Comparison of ENCODE assay signal across 17 cellular contexts in genomic region chr7:25762511-25763119, GRCh38.
DNase-seq lines count a peak whose midpoint lies in the region; ATAC-seq and TF ChIP-seq lines count a peak whose summit lies in the region.
"Had no signal": no experiment of that assay in that cellular context is flagged by ENCODE, and none has a peak within 500 bp of the region (broad histone marks: within the 10 kb centered on the region; RNA-seq: fewer than 3 reads in every experiment).

No MANE protein-coding gene starts in this region.

- no peaks in the 10 kb centered on the region for H3K36me3 Mint-ChIP-seq in CD8-positive, alpha-beta T cell
- H3K36me3 Mint-ChIP-seq in CD4-positive, alpha-beta memory T cell, result no peaks in the 10 kb centered on the region
- H3K36me3 Mint-ChIP-seq: CD4-positive, CD25-positive, alpha-beta regulatory T cell had no signal

- CTCF ChIA-PET in CD8-positive, alpha-beta T cell (lab: Charles Lee), result no interaction called here
- CTCF ChIA-PET in CD4-positive, alpha-beta memory T cell (lab: Charles Lee; ENCODE audit: partially characterized antibody), result no interaction called here

- no peak for TF ChIP-seq CTCF in CD8-positive, alpha-beta T cell (IDR thresholded peaks at IDR 0.05)

- H3K4me1 Mint-ChIP-seq in CD8-positive, alpha-beta T cell (ENCODE audit: low read depth), result no peaks in the 10 kb centered on the region
- H3K4me1 Mint-ChIP-seq in CD4-positive, alpha-beta memory T cell, result no peaks in the 10 kb centered on the region
- H3K4me1 Mint-ChIP-seq: CD4-positive, CD25-positive, alpha-beta regulatory T cell had no signal

- peaks cover 22% of the 10 kb centered on the region for H3K27me3 Mint-ChIP-seq in CD8-positive, alpha-beta T cell (ENCODE audit: low read depth)
- H3K27me3 Mint-ChIP-seq in CD4-positive, alpha-beta memory T cell, result peaks cover 2 to 3% of the 10 kb centered on the region in 2 donors

- H3K27ac ChIP-seq in CD8-positive, alpha-beta T cell (ENCODE audit: low read depth, low read length), result no peak overlapping the region
- no peak overlapping the region for H3K27ac ChIP-seq in CD4-positive, alpha-beta memory T cell (ENCODE audit: low read depth, low read length)

- no peak overlapping the region for H3K4me3 ChIP-seq in CD8-positive, alpha-beta T cell (ENCODE audit: low read depth, low read length)
- H3K4me3 ChIP-seq in CD4-positive, alpha-beta memory T cell (ENCODE audit: low read length in 2 of 2), result no peak overlapping the region
- H3K4me3 ChIP-seq: GM23338, K562 had no signal

- no peaks in the 10 kb centered on the region for H3K4me1 ChIP-seq in CD8-positive, alpha-beta T cell (ENCODE audit: insufficient read depth, low read length)
- no peaks in the 10 kb centered on the region for H3K4me1 ChIP-seq in CD4-positive, alpha-beta memory T cell (ENCODE audit: insufficient read depth, low read length)
- H3K4me1 ChIP-seq: BE2C had no signal

- no peaks in the 10 kb centered on the region for H3K9me3 Mint-ChIP-seq in CD8-positive, alpha-beta T cell
- peaks cover 0 to 1% (median 0%) of the 10 kb centered on the region in 8 donors for H3K9me3 Mint-ChIP-seq in CD4-positive, alpha-beta memory T cell
- H3K9me3 Mint-ChIP-seq: GM23338 had no signal

- H3K27me3 ChIP-seq in CD8-positive, alpha-beta T cell (ENCODE audit: insufficient read depth, low read length), result no peaks in the 10 kb centered on the region
- no peaks in the 10 kb centered on the region for H3K27me3 ChIP-seq in CD4-positive, alpha-beta memory T cell (ENCODE audit: insufficient read depth, low read length)
- H3K27me3 ChIP-seq: BE2C had no signal

- H3K9me3 ChIP-seq in CD8-positive, alpha-beta T cell (ENCODE audit: low read length), result no peaks in the 10 kb centered on the region
- no peaks in the 10 kb centered on the region for H3K9me3 ChIP-seq in CD4-positive, alpha-beta memory T cell (ENCODE audit: control insufficient read depth in 1 of 2, low read length in 2 of 2)
- H3K9me3 ChIP-seq: BE2C had no signal

- DNase-seq in NCI-H82 (lab: John Stamatoyannopoulos, UW), result peak; percentile 57
- DNase-seq in NCI-H82 treated with DMSO at 0.1 percent for 48 hours (lab: John Stamatoyannopoulos, UW; ENCODE audit: unreplicated experiment), result no peak
- peak; percentile 21 for DNase-seq in NCI-H526 treated with DMSO at 0.1 percent for 48 hours (lab: John Stamatoyannopoulos, UW)
- peak; percentile 76 for DNase-seq in cerebellar cortex (ENCODE audit: low spot score)
- DNase-seq in G401 (ENCODE audit: low spot score), result no peak
- no peak for DNase-seq in CD8-positive, alpha-beta T cell
- DNase-seq in CD4-positive, alpha-beta memory T cell, result no peak
- DNase-seq: ACHN; BE2C; C1 segment of cervical spinal cord; CD4-positive, CD25-positive, alpha-beta regulatory T cell; DMS79; HCEC 1CT; HFFc6; IMR-90 had no signal

- no peaks in the 10 kb centered on the region for H3K36me3 ChIP-seq in CD8-positive, alpha-beta T cell (ENCODE audit: insufficient read depth, low read length)
- H3K36me3 ChIP-seq in CD4-positive, alpha-beta memory T cell (ENCODE audit: insufficient read depth, low read length), result no peaks in the 10 kb centered on the region
- H3K36me3 ChIP-seq: BE2C had no signal

- H3K4me3 Mint-ChIP-seq in CD8-positive, alpha-beta T cell, result no peak overlapping the region
- H3K4me3 Mint-ChIP-seq in CD4-positive, alpha-beta memory T cell, result no peak overlapping the region
- H3K4me3 Mint-ChIP-seq: CD4-positive, CD25-positive, alpha-beta regulatory T cell; GM23338; HFFc6 had no signal

- POLR2A ChIA-PET in CD8-positive, alpha-beta T cell (lab: Charles Lee), result no interaction called here
- POLR2A ChIA-PET in CD4-positive, alpha-beta memory T cell (lab: Charles Lee; ENCODE audit: partially characterized antibody), result no interaction called here

- no peak overlapping the region for H3K27ac Mint-ChIP-seq in CD8-positive, alpha-beta T cell
- H3K27ac Mint-ChIP-seq in CD4-positive, alpha-beta memory T cell, result no peak overlapping the region
- H3K27ac Mint-ChIP-seq: CD4-positive, CD25-positive, alpha-beta regulatory T cell; GM23338; HFFc6 had no signal

- no peak for ATAC-seq in CD8-positive, alpha-beta T cell
- ATAC-seq: GM23338, K562 had no signal

- in situ Hi-C loops in G401 (cut with HindIII; ENCODE audit: low sequenced_read_pairs), result no loop called here

- intact Hi-C loops in CD8-positive, alpha-beta T cell (cut with DNase I, micrococcal nuclease), result no loop called here
- intact Hi-C loops in CD4-positive, alpha-beta memory T cell (cut with micrococcal nuclease), result no loop called here

Comparison
In these comparisons a context has a peak if more than half of its experiments do, and no peak if none do; other contexts are left out.
1. DNase-seq: peak in NCI-H82 (single experiment), NCI-H526 treated with DMSO at 0.1 percent for 48 hours (single experiment) and cerebellar cortex (single experiment); none in NCI-H82 treated with DMSO at 0.1 percent for 48 hours (single experiment), G401 (single experiment), CD8-positive, alpha-beta T cell (0 of 7) and CD4-positive, alpha-beta memory T cell (0 of 5).